Comparison of ENCODE assay signal across 16 cellular contexts in genomic region chr2:120392923-120393322, GRCh38. TPM values are rescaled to one million over a fixed set of nuclear protein-coding genes. Genes with fewer than 3 reads are reported as not detected.
A peak's percentile ranks its signal among the peaks of the same experiment; 100 is the strongest.
DNase-seq lines count a peak whose midpoint lies in the region; ATAC-seq, FAIRE-seq and TF ChIP-seq lines count a peak whose summit lies in the region.
"Had no signal": no experiment of that assay in that cellular context is flagged by ENCODE, and none has a peak within 500 bp of the region (broad histone marks: within the 10 kb centered on the region; RNA-seq: fewer than 3 reads in every experiment).

No MANE protein-coding gene starts in this region.

- no peak overlapping the region for H3K27ac ChIP-seq in HepG2 (ENCODE audit: extremely low read length, insufficient read depth, low read length)
- no peak overlapping the region for H3K27ac ChIP-seq in right lobe of liver
- H3K27ac ChIP-seq in osteoblast (ENCODE audit: low read depth, low read length), result no peak overlapping the region
- no peak overlapping the region for H3K27ac ChIP-seq in right cardiac atrium (ENCODE audit: low read length)
- H3K27ac ChIP-seq: BLaER1 treated with 17β-estradiol and CSF1 and Interleukin-3, amounts not matched to agents 10 nM and 100 nM had no signal

- intact Hi-C loops in HepG2 (cut with micrococcal nuclease; ENCODE audit: unreplicated experiment), result no loop called here
- intact Hi-C loops in right lobe of liver (cut with DNase I), result no loop called here
- intact Hi-C loops in right cardiac atrium (cut with DNase I), result no loop called here

- H3K36me3 ChIP-seq in HepG2 (replicated peaks in 1 of 2; ENCODE audit: control insufficient read depth in 1 of 2, insufficient read depth in 2 of 2, low read length in 2 of 2) (no peaks in the 10 kb centered on the region), right lobe of liver (no peaks in the 10 kb centered on the region), osteoblast (ENCODE audit: insufficient read depth, low read length) (no peaks in the 10 kb centered on the region)
- H3K36me3 ChIP-seq: BLaER1 treated with 17β-estradiol and CSF1 and Interleukin-3, amounts not matched to agents 10 nM and 100 nM; HAP-1 had no signal

- TF ChIP-seq POLR2A in HepG2 (IDR thresholded peaks at IDR 0.05; ENCODE audit: insufficient read depth in 1 of 2, low read depth in 2 of 2, low read length in 2 of 2) (no peak), right lobe of liver (IDR thresholded peaks at IDR 0.05) (no peak)

- H3K4me1 ChIP-seq in HepG2 (ENCODE audit: insufficient read depth, low read length) (peaks cover 35% of the 10 kb centered on the region), right lobe of liver (no peaks in the 10 kb centered on the region), osteoblast (ENCODE audit: insufficient read depth, low read length) (peaks cover 3% of the 10 kb centered on the region), right cardiac atrium (ENCODE audit: control insufficient read depth, insufficient read depth, low read length) (no peaks in the 10 kb centered on the region)
- H3K4me1 ChIP-seq: HAP-1 had no signal

- TF ChIP-seq CTCF in HepG2 (CRISPR knock-in tag; IDR thresholded peaks at IDR 0.05) (no peak), right lobe of liver (IDR thresholded peaks at IDR 0.05) (no peak), osteoblast (IDR thresholded peaks at IDR 0.05; ENCODE audit: extremely low read depth, low read depth, low read length) (no peak)

- in situ Hi-C loops in HepG2 (cut with HindIII; ENCODE audit: extremely low pct_ligation_motif_present, low pct_unique_long_range_greater_than_20kb), result no loop called here

- no peak for FAIRE-seq in HepG2 (lab: Jason Lieb, UNC)
- FAIRE-seq: GM12878, GM19239 had no signal

- H3K4me2 ChIP-seq in HepG2 (ENCODE audit: low read depth, low read length), result no peak overlapping the region
- H3K4me2 ChIP-seq in osteoblast (ENCODE audit: insufficient read depth, low read length), result no peak overlapping the region
- H3K4me2 ChIP-seq: BLaER1 treated with 17β-estradiol and CSF1 and Interleukin-3, amounts not matched to agents 10 nM and 100 nM had no signal

- no peak overlapping the region for H2AFZ ChIP-seq in HepG2 (ENCODE audit: low read length)
- H2AFZ ChIP-seq in osteoblast (ENCODE audit: low read length), result no peak overlapping the region

- ATAC-seq in HepG2 (no peak), right lobe of liver (no peak), right cardiac atrium (no peak), HG02678 (IDR thresholded peaks at IDR 0.05; ENCODE audit: unreplicated experiment) (no peak), GM18868 (IDR thresholded peaks at IDR 0.05; ENCODE audit: unreplicated experiment) (no peak)
- ATAC-seq: CD8-positive, alpha-beta T cell; GM12878 had no signal

- POLR2A ChIA-PET in HepG2 (lab: Yijun Ruan, JAX), result no interaction called here

- H3K27me3 ChIP-seq in HepG2 (ENCODE audit: control insufficient read depth in 1 of 2, insufficient read depth in 2 of 2, low read length in 2 of 2), result no peaks in the 10 kb centered on the region; a peak in 2 of 5 replicates
- H3K27me3 ChIP-seq in right lobe of liver, result no peaks in the 10 kb centered on the region
- H3K27me3 ChIP-seq in osteoblast (ENCODE audit: insufficient read depth, low read length), result peaks cover 20% of the 10 kb centered on the region
- H3K27me3 ChIP-seq in right cardiac atrium (ENCODE audit: control insufficient read depth, insufficient read depth), result no peaks in the 10 kb centered on the region
- H3K27me3 ChIP-seq: BLaER1 treated with 17β-estradiol and CSF1 and Interleukin-3, amounts not matched to agents 10 nM and 100 nM had no signal

- H3K79me2 ChIP-seq in HepG2 (ENCODE audit: insufficient read depth, low read length) (no peaks in the 10 kb centered on the region), osteoblast (ENCODE audit: insufficient read depth, low read length) (no peaks in the 10 kb centered on the region)

- TF ChIP-seq RAD21 in HepG2 (CRISPR knock-in tag; IDR thresholded peaks at IDR 0.05), result no peak

- H3K9ac ChIP-seq in HepG2 (ENCODE audit: insufficient read depth, low read depth, low read length), result no peak overlapping the region
- H3K9ac ChIP-seq: BLaER1 treated with 17β-estradiol and CSF1 and Interleukin-3, amounts not matched to agents 10 nM and 100 nM had no signal

- 87% methylated on average over 1 of the region's 1 CpG for WGBS in HepG2 (ENCODE audit: low lambda C conversion rate)
- no CpG with 5 or more reads among the region's 1 CpG for WGBS in right lobe of liver (ENCODE audit: insufficient coverage, low coverage, low lambda C conversion rate, missing lambda C conversion rate)
- 78% methylated on average over 1 of the region's 1 CpG for WGBS in right cardiac atrium

- H3K9me3 ChIP-seq in HepG2 (ENCODE audit: low read length) (no peaks in the 10 kb centered on the region), right lobe of liver (no peaks in the 10 kb centered on the region), osteoblast (ENCODE audit: low read depth, low read length) (peaks cover 4% of the 10 kb centered on the region), right cardiac atrium (ENCODE audit: control insufficient read depth, low read length) (no peaks in the 10 kb centered on the region)
- H3K9me3 ChIP-seq: HAP-1 had no signal

- TF ChIP-seq EP300 in HepG2 (IDR thresholded peaks at IDR 0.05; ENCODE audit: low read depth in 2 of 2, low read length in 2 of 2) (no peak), HepG2 (CRISPR knock-in tag; IDR thresholded peaks at IDR 0.05; ENCODE audit: borderline replicate concordance) (no peak)

- DNase-seq in HepG2 (ENCODE audit: low spot score) (no peak), right lobe of liver (no peak), ecto neural progenitor cell (ENCODE audit: low spot score) (peak; percentile 20), osteoblast (ENCODE audit: insufficient read length, low spot score, missing footprints) (peak; percentile 51), right cardiac atrium (no peak)
- DNase-seq: Calu3, DMS79 treated with DMSO at 0.1 percent for 48 hours had no signal

- BruUV-seq in HepG2 (replicated peaks; lab: Mats Ljungman, UMichigan), result no TSS peak

- CTCF ChIA-PET in HepG2 (lab: Yijun Ruan, JAX; ENCODE audit: low intra/inter-chr PET ratio, low total read pairs), result no interaction called here

- H3K4me3 ChIP-seq in HepG2 (replicated peaks in 1 of 3; ENCODE audit: insufficient read depth in 1 of 3, low read depth in 2 of 3, low read length in 3 of 3), result no peak overlapping the region
- H3K4me3 ChIP-seq in right lobe of liver, result no peak overlapping the region
- H3K4me3 ChIP-seq in osteoblast (ENCODE audit: insufficient read depth, low read length), result no peak overlapping the region
- H3K4me3 ChIP-seq in right cardiac atrium (ENCODE audit: low read length), result no peak overlapping the region
- H3K4me3 ChIP-seq: BLaER1 treated with 17β-estradiol and CSF1 and Interleukin-3, amounts not matched to agents 10 nM and 100 nM; GM12878; HAP-1 had no signal

- H4K20me1 ChIP-seq in HepG2 (ENCODE audit: insufficient read depth, low read length) (no peaks in the 10 kb centered on the region), osteoblast (ENCODE audit: insufficient read depth, low read length) (no peaks in the 10 kb centered on the region)
- H4K20me1 ChIP-seq: BLaER1 treated with 17β-estradiol and CSF1 and Interleukin-3, amounts not matched to agents 10 nM and 100 nM had no signal

TF ChIP-seq in HepG2, 621 proteins besides CTCF, POLR2A, EP300 and RAD21 (continues in another document):
- TF ChIP-seq PRDM4 (CRISPR knock-in tag; IDR thresholded peaks at IDR 0.05; ENCODE audit: borderline replicate concordance), result no peak

RNA-seq across cellular contexts. Expression of gene INHBB, which starts 47.0 kb away (rescaled TPM):
- 0.17 and 0.20 TPM in 2 replicates for total RNA-seq in HepG2 (2016; rRNA removed; fragmentation: Illumina TruSeq; extraction: Trizol)
- not detected in 2 replicates for total RNA-seq in HepG2 (2016; cell fraction: cytosol; rRNA removed; fragmentation: Illumina TruSeq; extraction: Trizol; ENCODE audit: low read depth)
- 0.09 and 0.19 TPM in 2 replicates for total RNA-seq in HepG2 (2016; cell fraction: insoluble cytoplasmic fraction; rRNA removed; fragmentation: Illumina TruSeq; extraction: Trizol)
- 0.09 and 0.10 TPM in 2 replicates for total RNA-seq in HepG2 (2016; cell fraction: membrane; rRNA removed; fragmentation: Illumina TruSeq; extraction: Trizol)
- total RNA-seq in HepG2 (2016; cell fraction: nucleus; rRNA removed; fragmentation: Illumina TruSeq; extraction: Trizol), result 0.40 and 0.47 TPM in 2 replicates
- polyA plus RNA-seq in HepG2 (2011; rRNA removed), result 1.7 and 2.4 TPM in 2 replicates
- polyA plus RNA-seq in HepG2 (2011; cell fraction: cytosol; rRNA removed), result 2.2 and 2.3 TPM in 2 replicates
- polyA plus RNA-seq in HepG2 (2011; cell fraction: nucleus; rRNA removed), result 2.0 and 2.4 TPM in 2 replicates
- 0.34 and 0.88 TPM in 2 replicates for polyA plus RNA-seq in HepG2 (2012)
- polyA plus RNA-seq in HepG2 (2016; cell fraction: cytosol; fragmentation: Illumina TruSeq; extraction: Trizol; ENCODE audit: low read depth), result 0.05 TPM in 1 of 2 replicates, not detected in the other
- polyA plus RNA-seq in HepG2 (2016; cell fraction: insoluble cytoplasmic fraction; fragmentation: Illumina TruSeq; extraction: Trizol; ENCODE audit: low read depth), result 0.10 and 0.17 TPM in 2 replicates
- 0.06 TPM in 2 replicates for polyA plus RNA-seq in HepG2 (2016; cell fraction: membrane; fragmentation: Illumina TruSeq; extraction: Trizol; ENCODE audit: low read depth)
- 0.37 and 0.68 TPM in 2 replicates for polyA plus RNA-seq in HepG2 (2016; cell fraction: nucleus; fragmentation: Illumina TruSeq; extraction: Trizol; ENCODE audit: insufficient read depth, low read depth)
- 4.0 TPM in 1 of 2 replicates, not detected in the other for polyA minus RNA-seq in HepG2 (2011; rRNA and poly(A)+ RNA removed; ENCODE audit: low replicate concordance)
- polyA minus RNA-seq in HepG2 (2011; cell fraction: cytosol; rRNA and poly(A)+ RNA removed), result 2.7 TPM in 2 replicates
- polyA minus RNA-seq in HepG2 (2011; cell fraction: nucleus; rRNA and poly(A)+ RNA removed), result 0.90 and 1.1 TPM in 2 replicates
- 10 to 100 TPM in 3 of 6 experiments, 1 to 10 TPM in 2, under 1 TPM in 1; 0.37 to 15.9 (median 9.6) TPM for total RNA-seq in right lobe of liver
- total RNA-seq in osteoblast, result under 0.01 and 0.29 TPM in 2 replicates
- total RNA-seq in right cardiac atrium, result 1 to 10 TPM; 1.4 to 2.5 (median 2.0) TPM
- polyA plus RNA-seq in right cardiac atrium, result 2.4 TPM
- total RNA-seq: B cell; Calu3; CD8-positive, alpha-beta T cell; G401 had no signal
- polyA plus RNA-seq: GM12878 had no signal

Comparison
In these comparisons a context has a peak if more than half of its experiments do, and no peak if none do; other contexts are left out.
1. DNase-seq: peak in ecto neural progenitor cell (single experiment) and osteoblast (single experiment); none in HepG2 (single experiment), right lobe of liver (0 of 3) and right cardiac atrium (0 of 3).